8 cellular contexts compared by ENCODE assay signal in the genomic region with DNA sequence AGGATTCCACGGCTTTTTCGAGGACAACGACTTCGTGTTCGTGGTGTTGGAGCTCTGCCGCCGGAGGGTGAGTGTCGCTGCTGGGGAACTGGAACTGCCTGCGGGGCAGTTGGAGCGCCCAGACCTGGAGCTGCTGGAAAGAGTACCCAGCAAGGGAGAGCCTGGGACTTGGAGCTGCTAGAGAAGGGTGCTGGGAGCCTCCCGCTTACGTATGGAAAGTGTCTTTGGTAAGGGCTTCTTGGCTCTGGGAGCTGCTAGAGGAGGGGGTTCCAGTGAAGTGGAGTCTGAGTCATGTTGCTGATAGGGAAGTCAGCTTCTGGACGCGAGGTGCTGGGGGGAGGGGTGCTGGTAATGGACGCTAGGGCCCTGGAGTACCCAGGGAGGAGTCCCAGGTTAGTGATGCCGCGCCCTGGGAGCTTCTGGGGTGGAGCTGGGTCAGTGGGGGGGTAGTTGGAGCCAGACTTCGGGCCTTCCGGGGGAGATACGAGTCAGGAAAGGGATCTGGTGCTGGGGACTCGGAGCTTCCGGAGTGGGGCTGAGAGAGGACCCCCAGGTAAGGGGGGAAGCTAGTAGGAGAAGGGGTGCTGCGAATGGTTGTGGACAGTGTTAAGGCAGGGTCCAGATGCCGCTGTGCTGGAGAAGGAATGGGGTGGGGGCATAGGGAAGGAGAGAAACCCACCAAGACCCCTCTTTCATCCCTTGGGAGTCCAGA. TPM values are rescaled to one million over a fixed set of nuclear protein-coding genes. Genes with fewer than 3 reads are reported as not detected.
DNase-seq lines count a peak whose midpoint lies in the region; ATAC-seq and TF ChIP-seq lines count a peak whose summit lies in the region.

No MANE protein-coding gene starts in this region.

- H3K4me1 Mint-ChIP-seq in Calu3 (ENCODE audit: low read depth, unreplicated experiment): peaks cover 34% of the 10 kb centered on the region

- H3K27me3 Mint-ChIP-seq in Calu3 (ENCODE audit: unreplicated experiment): no peaks in the 10 kb centered on the region

- DNase-seq in Calu3 (peak; percentile 75), Peyer's patch (peak in 2 of 3 donors; percentile 51 to 64), colonic mucosa (peak; percentile 78), body of pancreas (no peak), epidermal melanocyte (ENCODE audit: insufficient read length, low spot score) (no peak)

- intact Hi-C loops in Calu3 (cut with micrococcal nuclease; ENCODE audit: unreplicated experiment) (loop anchor here (10.0 kb wide), 1 partner anchor 125 kb away; no protein-coding TSS in a partner anchor), colonic mucosa (cut with DNase I) (no loop called here), body of pancreas (cut with DNase I) (no loop called here)

- H3K9me3 ChIP-seq in HEK293 (ENCODE audit: control insufficient read depth, insufficient read depth, low read depth, low read length) (no peaks in the 10 kb centered on the region), Peyer's patch (no peaks in the 10 kb centered on the region), colonic mucosa (no peaks in the 10 kb centered on the region), mucosa of stomach (ENCODE audit: control insufficient read depth, low read length) (no peaks in the 10 kb centered on the region), body of pancreas (no peaks in the 10 kb centered on the region)

- peak overlapping the region; percentile 51; the same call in 1 of the 2 replicates for H3K27ac ChIP-seq in HEK293 (ENCODE audit: extremely low read depth, low read depth, low read length)
- H3K27ac ChIP-seq in Peyer's patch: no peak overlapping the region
- H3K27ac ChIP-seq in colonic mucosa: no peak overlapping the region
- no peak overlapping the region for H3K27ac ChIP-seq in body of pancreas

- CTCF ChIA-PET in Calu3 (lab: Charles Lee): interaction anchor here (0.6 to 3.9 kb wide), 7 partner anchors 9 to 331 kb away, joined by 3 to 19 read pairs (median 6); no protein-coding TSS in a partner anchor
- CTCF ChIA-PET in HEK293 (lab: Yijun Ruan, JAX): interaction anchor here (0.7 to 4.3 kb wide), 3 partner anchors 9 to 47 kb away, joined by 5 to 14 read pairs (median 5); no protein-coding TSS in a partner anchor

- no TSS peak for BruUV-seq in Calu3 (replicated peaks; lab: Mats Ljungman, UMichigan)

- H3K27me3 ChIP-seq in Peyer's patch (no peaks in the 10 kb centered on the region), colonic mucosa (no peaks in the 10 kb centered on the region), mucosa of stomach (ENCODE audit: control insufficient read depth, insufficient read depth, low read length) (no peaks in the 10 kb centered on the region), body of pancreas (no peaks in the 10 kb centered on the region)

- H3K4me3 Mint-ChIP-seq in Calu3 (ENCODE audit: low read depth, unreplicated experiment): peak overlapping the region; percentile 100

- ATAC-seq in body of pancreas (no peak), GM21576 (IDR thresholded peaks at IDR 0.05; ENCODE audit: unreplicated experiment) (no peak)

- peaks cover 72% of the 10 kb centered on the region for H3K36me3 Mint-ChIP-seq in Calu3 (ENCODE audit: insufficient read depth, unreplicated experiment)

- H3K36me3 ChIP-seq in HEK293 (ENCODE audit: control insufficient read depth in 2 of 2, insufficient read depth in 1 of 2, low read length in 2 of 2) (peaks cover 23 to 61% of the 10 kb centered on the region in 2 experiments), Peyer's patch (peaks cover 0 to 21% (median 0%) of the 10 kb centered on the region in 3 donors), colonic mucosa (no peaks in the 10 kb centered on the region), mucosa of stomach (ENCODE audit: control insufficient read depth, insufficient read depth, low read length) (peaks cover 10% of the 10 kb centered on the region), body of pancreas (replicated peaks in 1 of 2; ENCODE audit: insufficient read depth in 1 of 2, low read depth in 2 of 2) (no peaks in the 10 kb centered on the region)

- POLR2A ChIA-PET in HEK293 (lab: Yijun Ruan, JAX): interaction anchor here (0.9 to 4.5 kb wide), 11 partner anchors 11 to 115 kb away, joined by 3 to 33 read pairs (median 3); a partner anchor contains a TSS

- H3K27ac Mint-ChIP-seq in Calu3 (ENCODE audit: unreplicated experiment): peak overlapping the region; percentile 97

- H3K9me3 Mint-ChIP-seq in Calu3 (ENCODE audit: low read depth, unreplicated experiment): no peaks in the 10 kb centered on the region

- H3K9ac ChIP-seq in colonic mucosa (ENCODE audit: low read depth in 2 of 2, low read length in 2 of 2) (peak overlapping the region in 1 of 2 donors; percentile 62), mucosa of stomach (ENCODE audit: low read length) (peak overlapping the region; percentile 38)

- TF ChIP-seq CTCF in Calu3 (IDR thresholded peaks at IDR 0.05; ENCODE audit: unreplicated experiment): no peak
- no peak for TF ChIP-seq CTCF in HEK293 (tag by site-specific recombination; IDR thresholded peaks at IDR 0.05)
- no peak for TF ChIP-seq CTCF in Peyer's patch (IDR thresholded peaks at IDR 0.05)
- TF ChIP-seq CTCF in colonic mucosa (IDR thresholded peaks at IDR 0.05): no peak
- TF ChIP-seq CTCF in body of pancreas (IDR thresholded peaks at IDR 0.05): no peak

- H3K4me3 ChIP-seq in HEK293 (ENCODE audit: low read depth, low read length) (peak overlapping the region; percentile 87), Peyer's patch (peak overlapping the region; percentile 40 to 80 (median 54)), colonic mucosa (peak overlapping the region; percentile 56), mucosa of stomach (ENCODE audit: low read length) (peak overlapping the region; percentile 45), body of pancreas (peak overlapping the region in 1 of 2 donors; percentile 21)

- TF ChIP-seq POLR2A in Peyer's patch (IDR thresholded peaks at IDR 0.05) (no peak), body of pancreas (IDR thresholded peaks at IDR 0.05) (no peak)

- H3K4me1 ChIP-seq in HEK293 (ENCODE audit: control insufficient read depth, insufficient read depth, low read length) (peaks cover 9% of the 10 kb centered on the region), Peyer's patch (peaks cover 0 to 26% (median 6%) of the 10 kb centered on the region in 4 donors), colonic mucosa (no peaks in the 10 kb centered on the region), mucosa of stomach (ENCODE audit: control insufficient read depth, insufficient read depth, low read length) (peaks cover 14% of the 10 kb centered on the region), body of pancreas (peaks cover 30% of the 10 kb centered on the region)

- 29 to 42% methylated on average over 24 of the region's 24 CpGs for WGBS in body of pancreas, 2 donors

TF ChIP-seq in HEK293, 187 proteins besides CTCF, POLR2A, EP300 and RAD21 (continues in another document):
- no peak for TF ChIP-seq ZBTB17 (tag by site-specific recombination; IDR thresholded peaks at IDR 0.05)
- TF ChIP-seq, protein P1, sequence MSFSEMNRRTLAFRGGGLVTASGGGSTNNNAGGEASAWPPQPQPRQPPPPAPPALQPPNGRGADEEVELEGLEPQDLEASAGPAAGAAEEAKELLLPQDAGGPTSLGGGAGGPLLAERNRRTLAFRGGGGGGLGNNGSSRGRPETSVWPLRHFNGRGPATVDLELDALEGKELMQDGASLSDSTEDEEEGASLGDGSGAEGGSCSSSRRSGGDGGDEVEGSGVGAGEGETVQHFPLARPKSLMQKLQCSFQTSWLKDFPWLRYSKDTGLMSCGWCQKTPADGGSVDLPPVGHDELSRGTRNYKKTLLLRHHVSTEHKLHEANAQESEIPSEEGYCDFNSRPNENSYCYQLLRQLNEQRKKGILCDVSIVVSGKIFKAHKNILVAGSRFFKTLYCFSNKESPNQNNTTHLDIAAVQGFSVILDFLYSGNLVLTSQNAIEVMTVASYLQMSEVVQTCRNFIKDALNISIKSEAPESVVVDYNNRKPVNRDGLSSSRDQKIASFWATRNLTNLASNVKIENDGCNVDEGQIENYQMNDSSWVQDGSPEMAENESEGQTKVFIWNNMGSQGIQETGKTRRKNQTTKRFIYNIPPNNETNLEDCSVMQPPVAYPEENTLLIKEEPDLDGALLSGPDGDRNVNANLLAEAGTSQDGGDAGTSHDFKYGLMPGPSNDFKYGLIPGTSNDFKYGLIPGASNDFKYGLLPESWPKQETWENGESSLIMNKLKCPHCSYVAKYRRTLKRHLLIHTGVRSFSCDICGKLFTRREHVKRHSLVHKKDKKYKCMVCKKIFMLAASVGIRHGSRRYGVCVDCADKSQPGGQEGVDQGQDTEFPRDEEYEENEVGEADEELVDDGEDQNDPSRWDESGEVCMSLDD (tag by site-specific recombination; IDR thresholded peaks at IDR 0.05): no peak
- TF ChIP-seq SCRT1 (tag by site-specific recombination; IDR thresholded peaks at IDR 0.05; ENCODE audit: borderline replicate concordance): no peak
- TF ChIP-seq ZNF626 (tag by site-specific recombination; IDR thresholded peaks at IDR 0.05): no peak
- no peak for TF ChIP-seq ZXDB (tag by site-specific recombination; IDR thresholded peaks at IDR 0.05)

RNA-seq across cellular contexts. Expression of a gene that starts 0.7 kb away (rescaled TPM):
- 122 and 136 TPM in 2 replicates for total RNA-seq in Calu3 (2022)
- total RNA-seq in Peyer's patch: 10 to 100 TPM; 10.9 to 40.4 (median 11.9) TPM
- 10 to 100 TPM; 17.6 to 84.7 TPM for total RNA-seq in colonic mucosa
- 1 to 10 TPM in 1 of 2 donors, under 1 TPM in 1; 0.52 to 2.3 TPM for total RNA-seq in body of pancreas

RNA-seq across cellular contexts. Expression of a gene that starts 33.6 kb away (rescaled TPM):
- 3.2 and 9.3 TPM in 2 replicates for total RNA-seq in Calu3 (2022)
- 100 to 1,000 TPM in 2 of 4 donors, 10 to 100 TPM in 2; 70.1 to 149 (median 92.3) TPM for total RNA-seq in Peyer's patch
- 100 to 1,000 TPM; 121 to 191 TPM for total RNA-seq in colonic mucosa
- total RNA-seq in body of pancreas: 1 to 10 TPM in 1 of 2 donors, under 1 TPM in 1; 0.99 to 5.2 TPM

RNA-seq across cellular contexts. Expression of a gene that starts 38.2 kb away (rescaled TPM):
- 152 and 155 TPM in 2 replicates for total RNA-seq in Calu3 (2022)
- 10 to 100 TPM; 14.9 to 58.0 (median 39.2) TPM for total RNA-seq in Peyer's patch
- 10 to 100 TPM; 61.5 to 62.1 TPM for total RNA-seq in colonic mucosa
- 10 to 100 TPM; 14.3 to 23.4 TPM for total RNA-seq in body of pancreas

RNA-seq across cellular contexts. Expression of a gene that starts 38.3 kb away (rescaled TPM):
- total RNA-seq in Calu3 (2022): 28.0 and 30.6 TPM in 2 replicates
- total RNA-seq in Peyer's patch: 10 to 100 TPM; 15.6 to 27.8 (median 19.3) TPM
- 10 to 100 TPM in 1 of 2 donors, 1 to 10 TPM in 1; 8.2 to 13.3 TPM for total RNA-seq in colonic mucosa
- total RNA-seq in body of pancreas: 1 to 10 TPM; 4.4 to 7.9 TPM

Comparison
In these comparisons a context has a peak if more than half of its experiments do, and no peak if none do; other contexts are left out.
1. DNase-seq: peak in Calu3 (single experiment), Peyer's patch (2 of 3) and colonic mucosa (single experiment); none in body of pancreas (0 of 4) and epidermal melanocyte (single experiment).